ENCODE assay signal across 8 cellular contexts in the genomic region with DNA sequence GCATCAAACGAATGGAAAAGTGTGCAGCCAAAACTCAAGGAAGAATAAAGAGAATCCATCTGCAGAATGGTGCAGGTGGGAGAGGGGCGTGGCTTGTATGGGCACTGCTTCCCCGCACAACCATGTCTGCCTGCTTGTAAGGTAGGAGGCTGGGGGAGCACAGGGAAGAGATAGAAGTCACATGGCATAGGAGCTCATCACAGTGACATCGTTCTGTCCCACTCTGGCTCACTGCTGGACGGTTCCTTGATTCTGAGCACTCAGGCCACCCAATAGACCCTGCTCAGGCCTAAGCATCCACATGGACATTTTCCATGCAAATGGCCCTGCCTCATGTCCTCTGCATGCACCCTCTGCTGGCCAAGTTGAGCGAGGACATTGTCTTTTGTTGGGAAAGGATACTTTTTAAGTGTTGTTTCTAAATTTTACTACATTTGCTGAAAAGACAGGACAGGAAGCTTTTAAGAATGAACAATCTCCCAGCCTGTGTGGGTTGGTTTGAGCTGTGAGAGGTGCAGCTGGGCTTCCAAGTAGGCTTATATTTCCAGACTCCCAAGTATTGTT. TPM values are rescaled to one million over a fixed set of nuclear protein-coding genes. Genes with fewer than 3 reads are reported as not detected.
DNase-seq lines count a peak whose midpoint lies in the region; ATAC-seq and TF ChIP-seq lines count a peak whose summit lies in the region.

No MANE protein-coding gene starts in this region.

- ATAC-seq in sciatic nerve (no peak), GM21367 (IDR thresholded peaks at IDR 0.05; ENCODE audit: unreplicated experiment) (no peak)

- peak overlapping the region; percentile 58 for H3K4me3 Mint-ChIP-seq in neural crest cell

- H3K27me3 Mint-ChIP-seq in neural crest cell (ENCODE audit: low read depth): peaks cover 31% of the 10 kb centered on the region

- no peak overlapping the region for H3K27ac ChIP-seq in brain microvascular endothelial cell

- peaks cover 5% of the 10 kb centered on the region for H3K9me3 Mint-ChIP-seq in neural crest cell

- DNase-seq in ELF-1 (ENCODE audit: low read depth, low spot score) (peak; percentile 31), brain microvascular endothelial cell (peak; percentile 34), neural crest cell (ENCODE audit: low read depth, low spot score) (peak; percentile 22), sciatic nerve (ENCODE audit: low spot score) (no peak), activated gamma-delta T cell treated with Interleukin-2 at 50 U/mL for 16 hours (no peak), DMS153 (lab: John Stamatoyannopoulos, UW) (no peak)

- H3K27me3 ChIP-seq in brain microvascular endothelial cell (replicated peaks): no peaks in the 10 kb centered on the region

- TF ChIP-seq CTCF in LNCAP (IDR thresholded peaks at IDR 0.05): peak; percentile 53
- peak; percentile 84 for TF ChIP-seq CTCF in brain microvascular endothelial cell (IDR thresholded peaks at IDR 0.05; ENCODE audit: low read depth, low read length, missing control alignments)
- TF ChIP-seq CTCF in neural crest cell (conservative IDR thresholded peaks at IDR 0.05): peak; percentile 57

- H3K4me1 Mint-ChIP-seq in neural crest cell: peaks cover 20% of the 10 kb centered on the region

- H3K36me3 Mint-ChIP-seq in neural crest cell (ENCODE audit: low read depth): no peaks in the 10 kb centered on the region

- H3K4me3 ChIP-seq in brain microvascular endothelial cell (ENCODE audit: low read depth, low read length): no peak overlapping the region

- in situ Hi-C loops in brain microvascular endothelial cell (cut with HindIII; ENCODE audit: low pct_ligation_motif_present, low sequenced_read_pairs): no loop called here

- no peak overlapping the region for H3K27ac Mint-ChIP-seq in neural crest cell (ENCODE audit: unreplicated experiment)

- no peaks in the 10 kb centered on the region for H3K36me3 ChIP-seq in brain microvascular endothelial cell (replicated peaks)

- intact Hi-C loops in sciatic nerve (cut with DNase I): no loop called here

RNA-seq across cellular contexts. Expression of gene MYLK, which starts 3.1 kb away (rescaled TPM):
- total RNA-seq in neural crest cell (19.9 and 20.1 TPM in 2 replicates), sciatic nerve (51.1 TPM)

Comparison
In these comparisons a context has a peak if more than half of its experiments do, and no peak if none do; other contexts are left out.
1. DNase-seq: peak in ELF-1 (single experiment), brain microvascular endothelial cell (single experiment) and neural crest cell (single experiment); none in sciatic nerve (single experiment), activated gamma-delta T cell treated with Interleukin-2 at 50 U/mL for 16 hours (single experiment) and DMS153 (single experiment).
2. Peak in every context shown above with its lines, with median percentiles within 50 percentile points of each other: CTCF ChIP-seq.